8 cellular contexts compared by ENCODE assay signal in the genomic region with DNA sequence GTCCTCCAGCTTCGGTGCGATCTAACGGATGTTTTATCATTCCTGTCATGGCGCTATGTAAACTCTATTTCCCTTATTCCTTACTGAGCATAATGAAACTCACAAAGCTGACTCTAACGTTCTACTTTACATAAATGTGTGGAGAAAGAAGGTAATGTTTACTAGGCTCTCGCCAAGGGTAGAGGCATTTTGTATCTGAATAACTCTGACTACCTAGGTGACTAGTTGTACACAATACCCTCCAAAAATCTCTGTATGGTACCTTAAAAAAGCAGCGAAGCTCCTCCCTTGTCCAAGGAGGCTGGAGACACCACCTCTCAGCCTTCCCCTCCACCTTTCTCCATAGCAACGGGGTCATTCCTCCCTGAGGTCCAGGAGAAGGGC. TPM values are rescaled to one million over a fixed set of nuclear protein-coding genes. Genes with fewer than 3 reads are reported as not detected.
A peak's percentile ranks its signal among the peaks of the same experiment; 100 is the strongest.
DNase-seq lines count a peak whose midpoint lies in the region; ATAC-seq and TF ChIP-seq lines count a peak whose summit lies in the region.

No MANE protein-coding gene starts in this region.

- H2AFZ ChIP-seq in DND-41 (ENCODE audit: low read depth, low read length) (peak overlapping the region; percentile 85), neuron (ENCODE audit: low read depth, low read length) (peak overlapping the region; percentile 86)

- H3K9ac ChIP-seq in DND-41 (ENCODE audit: low read depth, low read length) (peak overlapping the region; percentile 75), colonic mucosa (ENCODE audit: low read depth in 2 of 2, low read length in 2 of 2) (peak overlapping the region in 1 of 2 donors; percentile 40)

- H4K20me1 ChIP-seq in DND-41 (ENCODE audit: insufficient read depth, low read length): no peaks in the 10 kb centered on the region

- H3K4me1 ChIP-seq in DND-41 (ENCODE audit: insufficient read depth, low read length): peaks cover 25% of the 10 kb centered on the region
- H3K4me1 ChIP-seq in colonic mucosa: peaks cover 5% of the 10 kb centered on the region
- peaks cover 16% of the 10 kb centered on the region for H3K4me1 ChIP-seq in neuron (ENCODE audit: insufficient read depth, low read length)

- H3K9me3 ChIP-seq in DND-41 (ENCODE audit: insufficient read depth, low read length, severe bottlenecking) (peaks cover 20% of the 10 kb centered on the region), colonic mucosa (no peaks in the 10 kb centered on the region), neuron (ENCODE audit: low read length) (peaks cover 3% of the 10 kb centered on the region)

- TF ChIP-seq CTCF in DND-41 (IDR thresholded peaks at IDR 0.05; ENCODE audit: borderline replicate concordance, extremely low read depth, low read length, poor library complexity, severe bottlenecking) (no peak), colonic mucosa (IDR thresholded peaks at IDR 0.05) (no peak)

- peak overlapping the region; percentile 70 for H3K27ac ChIP-seq in DND-41 (ENCODE audit: low read length)
- H3K27ac ChIP-seq in colonic mucosa: no peak overlapping the region

- H3K27me3 ChIP-seq in DND-41 (ENCODE audit: insufficient read depth, low read length, poor library complexity): no peaks in the 10 kb centered on the region
- no peaks in the 10 kb centered on the region for H3K27me3 ChIP-seq in colonic mucosa
- no peaks in the 10 kb centered on the region for H3K27me3 ChIP-seq in neuron (ENCODE audit: insufficient read depth, low read length)

- H3K79me2 ChIP-seq in DND-41 (ENCODE audit: insufficient read depth, low read length): peaks cover 48% of the 10 kb centered on the region

- DNase-seq in DND-41: no peak
- no peak for DNase-seq in colonic mucosa
- DNase-seq in SW 1271 (lab: John Stamatoyannopoulos, UW): no peak
- DNase-seq in NCI-H2081 (lab: John Stamatoyannopoulos, UW): no peak
- DNase-seq in NCI-H748 (lab: John Stamatoyannopoulos, UW; ENCODE audit: unreplicated experiment): no peak

- peak overlapping the region; percentile 94 for H3K4me2 ChIP-seq in DND-41 (ENCODE audit: insufficient read depth, low read length)

- intact Hi-C loops in colonic mucosa (cut with DNase I): no loop called here

- ATAC-seq in DND-41 (ENCODE audit: insufficient read depth, low read depth) (peak; percentile 53), HG03354 (IDR thresholded peaks at IDR 0.05; ENCODE audit: poor library complexity, severe bottlenecking, unreplicated experiment) (peak; percentile 20), GM19328 (IDR thresholded peaks at IDR 0.05; ENCODE audit: unreplicated experiment) (no peak)

- H3K4me3 ChIP-seq in DND-41 (ENCODE audit: low read depth in 1 of 2, low read length in 2 of 2): peak overlapping the region; percentile 36 to 87
- peak overlapping the region; percentile 98 for H3K4me3 ChIP-seq in colonic mucosa
- peak overlapping the region; percentile 81 for H3K4me3 ChIP-seq in neuron (ENCODE audit: low read length)

- H3K36me3 ChIP-seq in DND-41 (ENCODE audit: insufficient read depth, low read length) (peaks cover 37% of the 10 kb centered on the region), colonic mucosa (no peaks in the 10 kb centered on the region), neuron (ENCODE audit: insufficient read depth, low read length) (peaks cover 9% of the 10 kb centered on the region)

RNA-seq across cellular contexts. Expression of a gene that starts 0.3 kb away (rescaled TPM):
- 1 to 10 TPM; 1.2 to 4.1 TPM for total RNA-seq in colonic mucosa

RNA-seq across cellular contexts. Expression of a gene that starts 14.7 kb away (rescaled TPM):
- 1 to 10 TPM; 5.8 to 7.7 TPM for total RNA-seq in colonic mucosa

RNA-seq across cellular contexts. Expression of a gene that starts 15.4 kb away (rescaled TPM):
- 1 to 10 TPM; 1.3 to 1.8 TPM for total RNA-seq in colonic mucosa

RNA-seq across cellular contexts. Expression of a gene that starts 20.7 kb away (rescaled TPM):
- total RNA-seq in colonic mucosa: 1 to 10 TPM; 2.2 to 3.5 TPM

RNA-seq across cellular contexts. Expression of a gene that starts 33.6 kb away (rescaled TPM):
- 1 to 10 TPM; 6.0 to 6.1 TPM for total RNA-seq in colonic mucosa
